8 cellular contexts compared by ENCODE assay signal in the genomic region with DNA sequence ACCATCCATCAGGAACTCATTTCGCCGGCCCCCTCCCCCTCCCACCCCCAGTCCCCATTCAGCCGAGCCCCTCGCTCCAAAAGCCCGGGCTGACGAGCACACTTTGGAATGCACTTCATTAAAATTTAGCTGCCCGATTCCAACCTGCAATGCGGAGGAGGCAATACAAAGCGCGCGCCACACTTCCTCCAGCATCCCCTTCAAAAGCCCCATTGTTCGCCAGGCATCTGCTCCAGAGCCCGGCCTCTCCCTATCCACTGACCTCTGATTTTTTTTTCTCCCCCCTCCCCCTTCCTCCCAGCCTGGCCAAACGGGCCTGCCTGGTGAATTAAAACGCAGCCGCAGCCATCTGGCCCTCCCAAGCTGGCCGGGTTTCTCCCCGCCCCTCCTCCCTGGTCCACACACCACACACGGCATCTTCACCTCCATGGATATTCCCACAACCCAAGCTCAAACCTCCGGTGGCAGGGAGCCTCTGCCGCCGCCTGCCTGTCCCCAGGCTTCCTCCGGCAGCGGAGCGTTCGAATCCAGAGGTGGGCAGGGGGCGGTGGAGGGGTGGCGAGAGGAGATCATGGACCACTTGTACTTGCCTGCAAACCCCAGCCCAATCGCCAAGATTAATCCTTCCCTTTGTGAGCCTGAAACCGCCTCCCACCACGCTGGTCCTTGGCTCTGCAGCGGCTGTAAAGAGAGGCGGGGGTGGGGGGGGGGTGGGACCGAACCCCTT.
A peak's percentile ranks its signal among the peaks of the same experiment; 100 is the strongest.
DNase-seq lines count a peak whose midpoint lies in the region; ATAC-seq and TF ChIP-seq lines count a peak whose summit lies in the region.

No MANE protein-coding gene starts in this region.

- no peaks in the 10 kb centered on the region for H3K36me3 Mint-ChIP-seq in CD14-positive monocyte

- peaks cover 27% of the 10 kb centered on the region for H3K4me1 ChIP-seq in body of pancreas
- peaks cover 37% of the 10 kb centered on the region for H3K4me1 ChIP-seq in smooth muscle cell (ENCODE audit: low read depth)

- H3K36me3 ChIP-seq in body of pancreas (replicated peaks in 1 of 2; ENCODE audit: insufficient read depth in 1 of 2, low read depth in 2 of 2) (no peaks in the 10 kb centered on the region), smooth muscle cell (ENCODE audit: low read depth) (no peaks in the 10 kb centered on the region)

- peak overlapping the region; percentile 88 for H3K4me2 ChIP-seq in smooth muscle cell

- H3K27ac ChIP-seq in body of pancreas (peak overlapping the region; percentile 27 to 72 (median 56)), smooth muscle cell (ENCODE audit: low read depth) (no peak overlapping the region)

- no peak overlapping the region for H3K9ac ChIP-seq in smooth muscle cell (ENCODE audit: low read depth)

- H3K9me3 ChIP-seq in body of pancreas (no peaks in the 10 kb centered on the region), smooth muscle cell (replicated peaks; ENCODE audit: low read depth) (no peaks in the 10 kb centered on the region)

- no peak overlapping the region for H2AFZ ChIP-seq in smooth muscle cell (ENCODE audit: low read depth)

- WGBS in body of pancreas, 2 donors = 25 to 49% methylated on average over 34 of the region's 34 CpGs
- WGBS in smooth muscle cell (ENCODE audit: low lambda C conversion rate) = 2% methylated on average over 32 of the region's 34 CpGs

- peaks cover 15 to 28% (median 26%) of the 10 kb centered on the region in 3 donors for H3K27me3 Mint-ChIP-seq in CD14-positive monocyte (ENCODE audit: low read depth in 3 of 3)

- H3K79me2 ChIP-seq in smooth muscle cell (ENCODE audit: low read depth) = no peaks in the 10 kb centered on the region

- no peak for TF ChIP-seq POLR2A in body of pancreas (IDR thresholded peaks at IDR 0.05)

- H3K4me3 Mint-ChIP-seq in CD14-positive monocyte = peak overlapping the region in 1 of 2 donors; percentile 60

- no peaks in the 10 kb centered on the region for H3F3A ChIP-seq in smooth muscle cell (ENCODE audit: low read depth)

- H4K20me1 ChIP-seq in smooth muscle cell (ENCODE audit: low read depth) = peaks cover 100% of the 10 kb centered on the region

- H3K4me3 ChIP-seq in body of pancreas = no peak overlapping the region
- H3K4me3 ChIP-seq in smooth muscle cell = peak overlapping the region; percentile 44

- intact Hi-C loops in body of pancreas (cut with DNase I) (no loop called here), CD14-positive monocyte (cut with micrococcal nuclease) (no loop called here)

- H3K27ac Mint-ChIP-seq in CD14-positive monocyte = no peak overlapping the region

- ATAC-seq in body of pancreas (peak; percentile 88), GM18519 (IDR thresholded peaks at IDR 0.05; ENCODE audit: low FRiP score, unreplicated experiment) (no peak)

- H3K9me3 Mint-ChIP-seq in CD14-positive monocyte = peaks cover 0 to 9% (median 2%) of the 10 kb centered on the region in 7 donors

- no peak for TF ChIP-seq CTCF in body of pancreas (IDR thresholded peaks at IDR 0.05)
- TF ChIP-seq CTCF in smooth muscle cell (IDR thresholded peaks at IDR 0.05; ENCODE audit: borderline replicate concordance, insufficient read depth, poor library complexity, severe bottlenecking) = no peak
- TF ChIP-seq CTCF in CD14-positive monocyte (IDR thresholded peaks at IDR 0.05) = no peak

- H3K4me1 Mint-ChIP-seq in CD14-positive monocyte = no peaks in the 10 kb centered on the region

- DNase-seq in HT-29 (ENCODE audit: low spot score) (peak; percentile 4), body of pancreas (peak; percentile 47 to 63 (median 56)), iPS-NIHi11 (ENCODE audit: low spot score) (peak; percentile 69), smooth muscle cell (lab: John Stamatoyannopoulos, UW; ENCODE audit: unreplicated experiment) (no peak), CD14-positive monocyte (ENCODE audit: low spot score) (no peak), NCI-H1048 (lab: John Stamatoyannopoulos, UW) (no peak), T-helper 9 cell (no peak)

- H3K27me3 ChIP-seq in body of pancreas = no peaks in the 10 kb centered on the region
- peaks cover 44% of the 10 kb centered on the region for H3K27me3 ChIP-seq in smooth muscle cell (ENCODE audit: low read depth)

Comparison
In these comparisons a context has a peak if more than half of its experiments do, and no peak if none do; other contexts are left out.
1. DNase-seq: peak in HT-29 (single experiment), body of pancreas (4 of 4) and iPS-NIHi11 (single experiment); none in smooth muscle cell (single experiment), CD14-positive monocyte (single experiment), NCI-H1048 (single experiment) and T-helper 9 cell (single experiment).